15 cellular contexts compared by ENCODE assay signal in genomic region chr5:1660511-1660910, GRCh38.
"Had no signal": no experiment of that assay in that cellular context is flagged by ENCODE, and none has a peak within 500 bp of the region (broad histone marks: within the 10 kb centered on the region; RNA-seq: fewer than 3 reads in every experiment).

No MANE protein-coding gene starts in this region.

- H3K9me3 ChIP-seq: left lung, neutrophil, spleen had no signal

- DNase-seq: activated CD4-positive, alpha-beta T cell treated with anti-CD3 and anti-CD28 coated beads for 1 hour; activated CD4-positive, alpha-beta T cell treated with anti-CD3 and anti-CD28 coated beads, Interleukin-2, amount 50 U/mL, for 48 hours; activated naive CD4-positive, alpha-beta T cell; brain microvascular endothelial cell; central memory CD4-positive, alpha-beta T cell; foreskin melanocyte; mesenchymal stem cell; naive thymus-derived CD8-positive, alpha-beta T cell; spleen; stimulated activated CD4-positive, alpha-beta T cell treated with anti-CD3 and anti-CD28 coated beads, Interleukin-4, amount 100 ng/mL, for 4 hours had no signal

- H3K36me3 ChIP-seq: brain microvascular endothelial cell, left lung, neutrophil, spleen, WERI-Rb-1 had no signal

- H3K27ac ChIP-seq: brain microvascular endothelial cell, dorsolateral prefrontal cortex, left lung, neutrophil, spleen, WERI-Rb-1 had no signal

- FAIRE-seq: colon had no signal

- H3K4me3 ChIP-seq: dorsolateral prefrontal cortex, left lung, spleen had no signal

- H3K4me1 ChIP-seq: left lung, spleen had no signal
